11 cellular contexts compared by ENCODE assay signal in the genomic region with DNA sequence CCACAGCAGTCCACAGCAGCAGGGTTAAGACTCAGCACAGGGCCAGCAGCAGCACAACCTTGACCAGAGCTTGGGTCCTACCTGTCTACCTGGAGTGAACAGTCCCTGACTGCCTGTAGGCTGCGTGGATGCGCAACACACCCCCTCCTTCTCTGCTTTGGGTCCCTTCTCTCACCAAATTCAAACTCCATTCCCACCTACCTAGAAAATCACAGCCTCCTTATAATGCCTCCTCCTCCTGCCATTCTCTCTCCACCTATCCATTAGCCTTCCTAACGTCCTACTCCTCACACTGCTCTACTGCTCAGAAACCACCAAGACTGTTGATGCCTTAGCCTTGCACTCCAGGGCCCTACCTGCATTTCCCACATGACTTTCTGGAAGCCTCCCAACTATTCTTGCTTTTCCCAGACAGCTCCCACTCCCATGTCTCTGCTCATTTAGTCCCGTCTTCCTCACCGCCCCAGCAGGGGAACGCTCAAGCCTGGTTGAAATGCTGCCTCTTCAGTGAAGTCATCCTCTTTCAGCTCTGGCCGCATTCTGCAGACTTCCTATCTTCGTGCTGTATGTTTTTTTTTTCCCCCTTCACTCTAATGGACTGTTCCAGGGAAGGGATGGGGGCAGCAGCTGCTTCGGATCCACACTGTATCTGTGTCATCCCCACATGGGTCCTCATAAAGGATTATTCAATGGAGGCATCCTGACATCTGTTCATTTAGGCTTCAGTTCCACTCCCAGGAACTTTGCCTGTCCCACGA. TPM values are rescaled to one million over a fixed set of nuclear protein-coding genes. Genes with fewer than 3 reads are reported as not detected.
DNase-seq lines count a peak whose midpoint lies in the region; ATAC-seq and TF ChIP-seq lines count a peak whose summit lies in the region.
"Had no signal": no experiment of that assay in that cellular context is flagged by ENCODE, and none has a peak within 500 bp of the region (broad histone marks: within the 10 kb centered on the region; RNA-seq: fewer than 3 reads in every experiment).

No MANE protein-coding gene starts in this region.

- H3K27ac Mint-ChIP-seq in activated CD8-positive, alpha-beta memory T cell treated with anti-CD3 and anti-CD28 coated beads, Interleukin-2, amount 10 ng/mL, durations not matched to agents 7 days and 5 days, result peak overlapping the region; percentile 29
- H3K27ac Mint-ChIP-seq in WTC11, result 0 out of 2 replicates have a peak overlapping the region, but pooled peaks have one; percentile 0
- H3K27ac Mint-ChIP-seq in stimulated activated naive CD8-positive, alpha-beta T cell treated with anti-CD3 and anti-CD28 coated beads, Interleukin-15, amount 100 ng/mL, for 72 hours, result peak overlapping the region; percentile 9 to 17

- H3K4me3 Mint-ChIP-seq in activated CD8-positive, alpha-beta memory T cell treated with anti-CD3 and anti-CD28 coated beads, Interleukin-2, amount 10 ng/mL, durations not matched to agents 7 days and 5 days, result no peak overlapping the region
- no peak overlapping the region for H3K4me3 Mint-ChIP-seq in WTC11
- H3K4me3 Mint-ChIP-seq in stimulated activated naive CD8-positive, alpha-beta T cell treated with anti-CD3 and anti-CD28 coated beads, Interleukin-15, amount 100 ng/mL, for 72 hours, result peak overlapping the region in 1 of 2 donors; percentile 11
- H3K4me3 Mint-ChIP-seq: activated CD4-positive, alpha-beta T cell treated with anti-CD3 and anti-CD28 coated beads, Interleukin-2, amount 10 ng/mL, durations not matched to agents 7 days and 5 days had no signal

- CTCF ChIA-PET in activated CD8-positive, alpha-beta memory T cell treated with anti-CD3 and anti-CD28 coated beads, Interleukin-2, amount 10 ng/mL, durations not matched to agents 7 days and 5 days (lab: Charles Lee), result interaction anchor here (2.4 kb wide), 1 partner anchor 142 kb away, joined by 7 read pairs; no protein-coding TSS in a partner anchor
- CTCF ChIA-PET in WTC11 (lab: Charles Lee), result interaction anchor here (1.3 kb wide), 1 partner anchor 23 kb away, joined by 5 read pairs; no protein-coding TSS in a partner anchor

- H3K27me3 Mint-ChIP-seq in activated CD8-positive, alpha-beta memory T cell treated with anti-CD3 and anti-CD28 coated beads, Interleukin-2, amount 10 ng/mL, durations not matched to agents 7 days and 5 days, result no peaks in the 10 kb centered on the region
- no peaks in the 10 kb centered on the region for H3K27me3 Mint-ChIP-seq in WTC11 (ENCODE audit: low read depth)
- H3K27me3 Mint-ChIP-seq in stimulated activated naive CD8-positive, alpha-beta T cell treated with anti-CD3 and anti-CD28 coated beads, Interleukin-15, amount 100 ng/mL, for 72 hours, result no peaks in the 10 kb centered on the region
- H3K27me3 Mint-ChIP-seq: activated CD4-positive, alpha-beta T cell treated with anti-CD3 and anti-CD28 coated beads, Interleukin-2, amount 10 ng/mL, durations not matched to agents 7 days and 5 days had no signal

- TF ChIP-seq CTCF in WTC11 (IDR thresholded peaks at IDR 0.05), result no peak

- peaks cover 19% of the 10 kb centered on the region for H3K4me1 Mint-ChIP-seq in activated CD8-positive, alpha-beta memory T cell treated with anti-CD3 and anti-CD28 coated beads, Interleukin-2, amount 10 ng/mL, durations not matched to agents 7 days and 5 days
- no peaks in the 10 kb centered on the region for H3K4me1 Mint-ChIP-seq in WTC11
- peaks cover 30% of the 10 kb centered on the region for H3K4me1 Mint-ChIP-seq in stimulated activated naive CD8-positive, alpha-beta T cell treated with anti-CD3 and anti-CD28 coated beads, Interleukin-15, amount 100 ng/mL, for 72 hours

- no peak for ATAC-seq in activated CD8-positive, alpha-beta memory T cell treated with anti-CD3 and anti-CD28 coated beads, Interleukin-2, amount 10 ng/mL, durations not matched to agents 7 days and 5 days
- ATAC-seq in WTC11, result no peak
- ATAC-seq in stimulated activated naive CD8-positive, alpha-beta T cell treated with anti-CD3 and anti-CD28 coated beads, Interleukin-15, amount 100 ng/mL, for 72 hours, result no peak
- no peak for ATAC-seq in left cardiac atrium
- ATAC-seq in GM18498 (IDR thresholded peaks at IDR 0.05; ENCODE audit: unreplicated experiment), result no peak
- ATAC-seq: body of pancreas had no signal

- intact Hi-C loops in left cardiac atrium (cut with DNase I), result no loop called here

- peaks cover 15% of the 10 kb centered on the region for H3K36me3 Mint-ChIP-seq in activated CD8-positive, alpha-beta memory T cell treated with anti-CD3 and anti-CD28 coated beads, Interleukin-2, amount 10 ng/mL, durations not matched to agents 7 days and 5 days
- peaks cover 55% of the 10 kb centered on the region for H3K36me3 Mint-ChIP-seq in WTC11

- H3K9me3 Mint-ChIP-seq in activated CD8-positive, alpha-beta memory T cell treated with anti-CD3 and anti-CD28 coated beads, Interleukin-2, amount 10 ng/mL, durations not matched to agents 7 days and 5 days (ENCODE audit: low read depth), result no peaks in the 10 kb centered on the region
- no peaks in the 10 kb centered on the region for H3K9me3 Mint-ChIP-seq in WTC11
- no peaks in the 10 kb centered on the region for H3K9me3 Mint-ChIP-seq in stimulated activated naive CD8-positive, alpha-beta T cell treated with anti-CD3 and anti-CD28 coated beads, Interleukin-15, amount 100 ng/mL, for 72 hours
- H3K9me3 Mint-ChIP-seq: activated CD4-positive, alpha-beta T cell treated with anti-CD3 and anti-CD28 coated beads, Interleukin-2, amount 10 ng/mL, durations not matched to agents 7 days and 5 days had no signal

- DNase-seq in activated CD8-positive, alpha-beta memory T cell treated with anti-CD3 and anti-CD28 coated beads, Interleukin-2, amount 10 ng/mL, durations not matched to agents 7 days and 5 days, result no peak
- DNase-seq in activated CD8-positive, alpha-beta memory T cell treated with anti-CD3 and anti-CD28 coated beads, Interleukin-2, amount 50 U/mL, for 4 hours, result no peak
- no peak for DNase-seq in WTC11 (ENCODE audit: low spot score)
- DNase-seq in islet precursor cell, result peak; percentile 38
- no peak for DNase-seq in stimulated activated naive CD8-positive, alpha-beta T cell treated with anti-CD3 and anti-CD28 coated beads, Interleukin-15, amount 100 ng/mL, for 72 hours
- DNase-seq in left cardiac atrium, result no peak
- no peak for DNase-seq in SIG-M5 (lab: John Stamatoyannopoulos, UW)
- DNase-seq: activated CD4-positive, alpha-beta T cell treated with anti-CD3 and anti-CD28 coated beads, Interleukin-2, amount 10 ng/mL, durations not matched to agents 7 days and 5 days; body of pancreas; NCI-H1105 treated with DMSO at 0.1 percent for 48 hours had no signal

- POLR2A ChIA-PET in WTC11 (lab: Charles Lee), result no interaction called here

TF ChIP-seq in WTC11, 78 proteins besides CTCF, POLR2A, EP300 and RAD21:
- TF ChIP-seq, protein P1, sequence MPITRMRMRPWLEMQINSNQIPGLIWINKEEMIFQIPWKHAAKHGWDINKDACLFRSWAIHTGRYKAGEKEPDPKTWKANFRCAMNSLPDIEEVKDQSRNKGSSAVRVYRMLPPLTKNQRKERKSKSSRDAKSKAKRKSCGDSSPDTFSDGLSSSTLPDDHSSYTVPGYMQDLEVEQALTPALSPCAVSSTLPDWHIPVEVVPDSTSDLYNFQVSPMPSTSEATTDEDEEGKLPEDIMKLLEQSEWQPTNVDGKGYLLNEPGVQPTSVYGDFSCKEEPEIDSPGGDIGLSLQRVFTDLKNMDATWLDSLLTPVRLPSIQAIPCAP (CRISPR knock-in tag; IDR thresholded peaks at IDR 0.05), result no peak
- no peak for TF ChIP-seq SMAD3 (CRISPR knock-in tag; IDR thresholded peaks at IDR 0.05; ENCODE audit: borderline replicate concordance)
- no peak for TF ChIP-seq CREB1 (CRISPR knock-in tag; IDR thresholded peaks at IDR 0.05)

RNA-seq across cellular contexts. Expression of gene IL18BP, which starts 3.3 kb away (rescaled TPM):
- total RNA-seq in activated CD8-positive, alpha-beta memory T cell treated with anti-CD3 and anti-CD28 coated beads, Interleukin-2, amount 10 ng/mL, durations not matched to agents 7 days and 5 days, result 10 to 100 TPM in 1 of 2 experiments, 1 to 10 TPM in 1; 7.0 to 11.2 TPM
- total RNA-seq in WTC11 (2021), result 14.1 to 17.3 TPM (median 15.0 TPM) in 3 replicates
- total RNA-seq in left cardiac atrium, result 1 to 10 TPM; 4.4 to 7.3 TPM
